32 cellular contexts compared by ENCODE assay signal in the genomic region with DNA sequence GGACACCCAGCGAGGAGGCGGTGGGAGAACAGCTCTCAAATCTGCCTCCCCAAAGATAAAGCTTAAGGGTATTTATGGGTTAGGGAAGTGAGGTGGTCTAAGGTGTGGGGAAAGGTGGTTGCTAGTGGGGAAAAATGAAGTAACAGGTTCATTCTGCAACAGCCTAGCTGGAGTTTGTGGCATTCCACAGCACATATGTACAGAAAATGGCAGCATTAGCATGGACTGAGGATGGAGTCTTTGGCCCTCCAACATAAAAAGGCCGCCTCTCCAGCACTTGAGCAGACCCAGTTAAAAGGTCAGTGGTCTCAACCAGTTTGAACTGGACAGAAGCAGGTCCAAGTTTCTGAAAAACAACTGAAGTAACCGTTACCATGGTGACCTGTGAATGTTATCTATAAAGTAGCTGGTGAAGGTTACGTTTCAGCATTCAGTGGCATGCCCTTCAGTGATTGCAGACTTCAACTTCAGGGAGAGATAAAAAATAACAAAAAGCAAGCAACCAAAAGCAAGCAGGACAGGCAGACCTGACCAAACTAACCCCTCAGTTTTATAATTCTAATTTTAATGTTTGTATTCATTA. TPM values are rescaled to one million over a fixed set of nuclear protein-coding genes. Genes with fewer than 3 reads are reported as not detected.
"Had no signal": no experiment of that assay in that cellular context is flagged by ENCODE, and none has a peak within 500 bp of the region (broad histone marks: within the 10 kb centered on the region; RNA-seq: fewer than 3 reads in every experiment).

No MANE protein-coding gene starts in this region.

- H3K4me3 Mint-ChIP-seq: activated B cell treated with CpG ODN at 0.5 μM for 24 hours; activated CD8-positive, alpha-beta T cell treated with anti-CD3 and anti-CD28 coated beads for 36 hours; activated naive CD4-positive, alpha-beta T cell treated with anti-CD3 and anti-CD28 coated beads, Interleukin-2, amount 50 U/mL, for 24 hours; activated T-cell treated with anti-CD3 and anti-CD28 coated beads, Interleukin-2, amount 50 U/mL, for 4 hours; activated T-helper 17 cell treated with anti-CD3 and anti-CD28 coated beads, Interleukin-2, amount 50 U/mL, for 72 hours; effector memory CD8-positive, alpha-beta T cell; natural killer cell treated with Interleukin-12 subunit alpha and Interleukin-12 subunit beta and Interleukin-15 and Interleukin-18, amount 100 ng/mL, for 72 hours; T-helper 17 cell had no signal

- ATAC-seq: activated CD8-positive, alpha-beta T cell treated with anti-CD3 and anti-CD28 coated beads for 36 hours; activated T-cell treated with anti-CD3 and anti-CD28 coated beads, Interleukin-2, amount 50 U/mL, for 4 hours; activated T-helper 17 cell treated with anti-CD3 and anti-CD28 coated beads, Interleukin-2, amount 50 U/mL, for 72 hours; body of pancreas; effector memory CD8-positive, alpha-beta T cell; heart right ventricle; left lung; lower lobe of right lung; mucosa of descending colon; natural killer cell treated with Interleukin-12 subunit alpha and Interleukin-12 subunit beta and Interleukin-15 and Interleukin-18, amount 100 ng/mL, for 72 hours; pancreas; psoas muscle; T-helper 17 cell had no signal

- DNase-seq: activated B cell treated with CpG ODN at 0.5 μM for 24 hours; activated CD4-positive, alpha-beta T cell treated with anti-CD3 and anti-CD28 coated beads, Interleukin-2, amount 50 U/mL, for 1 hour; activated CD8-positive, alpha-beta T cell treated with anti-CD3 and anti-CD28 coated beads for 36 hours; activated gamma-delta T cell treated with Interleukin-2 at 50 U/mL for 16 hours; activated T-cell treated with anti-CD3 and anti-CD28 coated beads, Interleukin-2, amount 50 U/mL, for 4 hours; aorta; body of pancreas; cerebellar nuclear complex; cortex of kidney; effector memory CD8-positive, alpha-beta T cell; erythroblast; heart right ventricle; kidney glomerular epithelial cell; left lung; lower lobe of right lung; mesenchymal stem cell; mucosa of descending colon; pancreas; psoas muscle; stimulated activated CD4-positive, alpha-beta T cell treated with anti-CD3 and anti-CD28 coated beads, Interleukin-2, amount 100 ng/mL, for 48 hours; stimulated activated naive CD4-positive, alpha-beta T cell treated with Interleukin-2 at 50 U/mL for 16 hours; T-helper 17 cell; T1000; transverse colon; uterus had no signal

- H3K9me3 ChIP-seq: lower lobe of right lung, mucosa of descending colon, pancreas, transverse colon, uterus had no signal

- H3K27me3 ChIP-seq: body of pancreas, heart right ventricle, left lung, pancreas, right atrium auricular region, transverse colon, uterus had no signal

- H3K9me3 Mint-ChIP-seq: activated naive CD4-positive, alpha-beta T cell treated with anti-CD3 and anti-CD28 coated beads, Interleukin-2, amount 50 U/mL, for 24 hours; activated T-helper 17 cell treated with anti-CD3 and anti-CD28 coated beads, Interleukin-2, amount 50 U/mL, for 72 hours; effector memory CD8-positive, alpha-beta T cell; natural killer cell treated with Interleukin-12 subunit alpha and Interleukin-12 subunit beta and Interleukin-15 and Interleukin-18, amount 100 ng/mL, for 72 hours had no signal

- H3K27ac ChIP-seq: body of pancreas, heart right ventricle, left lung, lower lobe of right lung, pancreas, psoas muscle, right atrium auricular region, transverse colon, uterus had no signal

- H3K27me3 Mint-ChIP-seq: T-helper 17 cell had no signal

- H3K36me3 ChIP-seq: heart right ventricle, left lung, lower lobe of right lung, pancreas, right atrium auricular region, transverse colon, uterus had no signal

- H3K4me1 ChIP-seq: body of pancreas, heart right ventricle, left lung, lower lobe of right lung, pancreas, psoas muscle, right atrium auricular region, transverse colon, uterus had no signal

- H3K27ac Mint-ChIP-seq: activated B cell treated with CpG ODN at 0.5 μM for 24 hours; activated CD8-positive, alpha-beta T cell treated with anti-CD3 and anti-CD28 coated beads for 36 hours; activated naive CD4-positive, alpha-beta T cell treated with anti-CD3 and anti-CD28 coated beads, Interleukin-2, amount 50 U/mL, for 24 hours; activated T-helper 17 cell treated with anti-CD3 and anti-CD28 coated beads, Interleukin-2, amount 50 U/mL, for 72 hours; effector memory CD8-positive, alpha-beta T cell; natural killer cell treated with Interleukin-12 subunit alpha and Interleukin-12 subunit beta and Interleukin-15 and Interleukin-18, amount 100 ng/mL, for 72 hours; T-helper 17 cell had no signal

- H3K4me3 ChIP-seq: body of pancreas, heart right ventricle, left lung, lower lobe of right lung, mucosa of descending colon, pancreas, psoas muscle, right atrium auricular region, transverse colon, uterus had no signal

- H3K4me1 Mint-ChIP-seq: activated B cell treated with CpG ODN at 0.5 μM for 24 hours; activated naive CD4-positive, alpha-beta T cell treated with anti-CD3 and anti-CD28 coated beads, Interleukin-2, amount 50 U/mL, for 24 hours; activated T-helper 17 cell treated with anti-CD3 and anti-CD28 coated beads, Interleukin-2, amount 50 U/mL, for 72 hours; T-helper 17 cell had no signal

- H3K36me3 Mint-ChIP-seq: activated naive CD4-positive, alpha-beta T cell treated with anti-CD3 and anti-CD28 coated beads, Interleukin-2, amount 50 U/mL, for 24 hours; natural killer cell treated with Interleukin-12 subunit alpha and Interleukin-12 subunit beta and Interleukin-15 and Interleukin-18, amount 100 ng/mL, for 72 hours had no signal

RNA-seq across cellular contexts. Expression of a gene that starts 34.0 kb away (rescaled TPM):
- total RNA-seq: activated B cell treated with CpG ODN at 0.5 μM for 24 hours; activated CD8-positive, alpha-beta T cell treated with anti-CD3 and anti-CD28 coated beads for 36 hours; activated T-cell treated with anti-CD3 and anti-CD28 coated beads, Interleukin-2, amount 50 U/mL, for 4 hours; activated T-helper 17 cell treated with anti-CD3 and anti-CD28 coated beads, Interleukin-2, amount 50 U/mL, for 72 hours; aorta; body of pancreas; fibroblast of villous mesenchyme; heart right ventricle; left lung; lower lobe of right lung; mucosa of descending colon; myocyte; natural killer cell treated with Interleukin-12 subunit alpha and Interleukin-12 subunit beta and Interleukin-15 and Interleukin-18, amount 100 ng/mL, for 72 hours; pancreas; psoas muscle; right atrium auricular region; T-helper 17 cell; temporal lobe; transverse colon; uterus had no signal
- polyA plus RNA-seq: aorta, heart right ventricle, pancreas had no signal
